In genomic region chr14:22508662-22509035, GRCh38 we compare ENCODE assay signal across 12 cellular contexts.
DNase-seq lines count a peak whose midpoint lies in the region; ATAC-seq and TF ChIP-seq lines count a peak whose summit lies in the region.
"Had no signal": no experiment of that assay in that cellular context is flagged by ENCODE, and none has a peak within 500 bp of the region (broad histone marks: within the 10 kb centered on the region; RNA-seq: fewer than 3 reads in every experiment).

No MANE protein-coding gene starts in this region.

- H3K9me3 Mint-ChIP-seq in activated T-cell treated with anti-CD3 and anti-CD28 coated beads, Interleukin-2, amount 50 U/mL, for 24 hours = no peaks in the 10 kb centered on the region
- H3K9me3 Mint-ChIP-seq in activated naive CD4-positive, alpha-beta T cell treated with anti-CD3 and anti-CD28 coated beads, Interleukin-2, amount 50 U/mL, for 72 hours = no peaks in the 10 kb centered on the region
- H3K9me3 Mint-ChIP-seq in nephron = no peaks in the 10 kb centered on the region

- ATAC-seq in activated naive CD4-positive, alpha-beta T cell treated with anti-CD3 and anti-CD28 coated beads, Interleukin-2, amount 50 U/mL, for 72 hours = no peak
- ATAC-seq: left lung had no signal

- peak overlapping the region; percentile 99 for H3K27ac Mint-ChIP-seq in activated T-cell treated with anti-CD3 and anti-CD28 coated beads, Interleukin-2, amount 50 U/mL, for 24 hours
- peak overlapping the region; percentile 93 to 99 for H3K27ac Mint-ChIP-seq in activated naive CD4-positive, alpha-beta T cell treated with anti-CD3 and anti-CD28 coated beads, Interleukin-2, amount 50 U/mL, for 72 hours
- H3K27ac Mint-ChIP-seq in nephron = peak overlapping the region; percentile 85 to 99 (median 87)

- peak; percentile 1 for TF ChIP-seq POLR2A in GM19099 (IDR thresholded peaks at IDR 0.05; ENCODE audit: extremely low read depth, insufficient read length, low read depth)

- DNase-seq in activated T-cell treated with anti-CD3 and anti-CD28 coated beads, Interleukin-2, amount 50 U/mL, for 24 hours = no peak
- DNase-seq in activated T-cell treated with anti-CD3 and anti-CD28 coated beads, Interleukin-2, amount 50 U/mL, for 48 hours = no peak
- no peak for DNase-seq in activated naive CD4-positive, alpha-beta T cell treated with anti-CD3 and anti-CD28 coated beads, Interleukin-2, amount 50 U/mL, for 72 hours (ENCODE audit: low spot score in 2 of 2)
- DNase-seq in NOMO-1 (lab: John Stamatoyannopoulos, UW; ENCODE audit: unreplicated experiment in 2 of 2) (no peak), NCI-H2107 (lab: John Stamatoyannopoulos, UW) (no peak), NCI-H748 treated with DMSO at 0.1 percent for 48 hours (lab: John Stamatoyannopoulos, UW) (no peak)
- DNase-seq: effector CD8-positive, alpha-beta T cell; left lung; stimulated activated CD4-positive, alpha-beta T cell treated with anti-CD3 and anti-CD28 coated beads, Interleukin-1b, Interleukin-23, amount 100 ng/mL, for 48 hours; trophoblast cell had no signal

- TF ChIP-seq CTCF in nephron (IDR thresholded peaks at IDR 0.05; ENCODE audit: unreplicated experiment in 3 of 3) = no peak

- H3K36me3 Mint-ChIP-seq in activated T-cell treated with anti-CD3 and anti-CD28 coated beads, Interleukin-2, amount 50 U/mL, for 24 hours (ENCODE audit: low read depth) = peaks cover 94% of the 10 kb centered on the region
- H3K36me3 Mint-ChIP-seq in activated naive CD4-positive, alpha-beta T cell treated with anti-CD3 and anti-CD28 coated beads, Interleukin-2, amount 50 U/mL, for 72 hours = peaks cover 78 to 83% of the 10 kb centered on the region in 2 donors
- no peaks in the 10 kb centered on the region for H3K36me3 Mint-ChIP-seq in nephron (ENCODE audit: low read depth)

- H3K4me1 Mint-ChIP-seq in activated T-cell treated with anti-CD3 and anti-CD28 coated beads, Interleukin-2, amount 50 U/mL, for 24 hours (ENCODE audit: low read depth) = peaks cover 70% of the 10 kb centered on the region
- peaks cover 50% of the 10 kb centered on the region for H3K4me1 Mint-ChIP-seq in nephron

- peak overlapping the region; percentile 86 for H3K4me3 Mint-ChIP-seq in activated T-cell treated with anti-CD3 and anti-CD28 coated beads, Interleukin-2, amount 50 U/mL, for 24 hours
- peak overlapping the region; percentile 22 to 71 (median 57) for H3K4me3 Mint-ChIP-seq in nephron

- no peaks in the 10 kb centered on the region for H3K27me3 Mint-ChIP-seq in activated T-cell treated with anti-CD3 and anti-CD28 coated beads, Interleukin-2, amount 50 U/mL, for 24 hours
- H3K27me3 Mint-ChIP-seq in nephron (ENCODE audit: low read depth) = peaks cover 7% of the 10 kb centered on the region
